Comparison of ENCODE assay signal across 18 cellular contexts in the genomic region with DNA sequence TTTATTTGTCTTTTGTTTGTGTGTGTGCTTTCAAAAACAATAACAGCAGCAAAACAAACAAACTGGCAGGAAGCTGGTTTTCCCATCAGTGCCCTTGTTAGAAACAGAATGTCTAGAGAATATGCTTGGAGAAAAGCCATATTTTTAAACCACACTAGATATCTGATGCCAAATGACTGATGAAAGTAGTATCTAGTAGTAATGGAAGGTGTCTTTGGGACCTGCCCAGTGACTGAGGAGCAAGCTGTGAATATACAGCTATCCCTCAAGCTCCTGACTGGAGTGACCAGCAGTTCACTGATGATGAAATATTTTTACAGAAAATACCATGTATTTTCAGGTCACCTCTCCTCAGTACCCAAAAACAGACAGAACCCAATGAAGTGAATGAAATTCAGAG. TPM values are rescaled to one million over a fixed set of nuclear protein-coding genes. Genes with fewer than 3 reads are reported as not detected.
DNase-seq lines count a peak whose midpoint lies in the region; ATAC-seq and TF ChIP-seq lines count a peak whose summit lies in the region.
"Had no signal": no experiment of that assay in that cellular context is flagged by ENCODE, and none has a peak within 500 bp of the region (broad histone marks: within the 10 kb centered on the region; RNA-seq: fewer than 3 reads in every experiment).

No MANE protein-coding gene starts in this region.

- TF ChIP-seq CTCF in fibroblast of lung (conservative IDR thresholded peaks at IDR 0.05 in 1 of 2, IDR thresholded peaks at IDR 0.05 in 1 of 2; ENCODE audit: low read depth in 1 of 2, low read length in 2 of 2) = no peak

- H3K9ac ChIP-seq in fibroblast of lung (ENCODE audit: insufficient read depth, low read length) = no peak overlapping the region
- no peak overlapping the region for H3K9ac ChIP-seq in skeletal muscle satellite cell (ENCODE audit: low read depth, low read length)

- H3K36me3 ChIP-seq in fibroblast of lung (ENCODE audit: control insufficient read depth, insufficient read depth, low read length) (no peaks in the 10 kb centered on the region), skeletal muscle satellite cell (ENCODE audit: insufficient read depth, low read length) (no peaks in the 10 kb centered on the region)
- H3K36me3 ChIP-seq: ascending aorta had no signal

- H3K9me3 ChIP-seq in fibroblast of lung (ENCODE audit: control insufficient read depth, insufficient read depth, low read depth, low read length) = no peaks in the 10 kb centered on the region
- H3K9me3 ChIP-seq in skeletal muscle satellite cell (replicated peaks; ENCODE audit: low read length) = no peaks in the 10 kb centered on the region
- H3K9me3 ChIP-seq: ascending aorta had no signal

- no peak overlapping the region for H2AFZ ChIP-seq in fibroblast of lung (ENCODE audit: low read length)

- peak; percentile 46 for DNase-seq in NCI-H1105 treated with DMSO at 0.1 percent for 48 hours (lab: John Stamatoyannopoulos, UW)
- no peak for DNase-seq in NCI-H1105 (lab: John Stamatoyannopoulos, UW)
- DNase-seq in NCI-H446 treated with DMSO at 0.1 percent for 48 hours (lab: John Stamatoyannopoulos, UW) = peak; percentile 83
- no peak for DNase-seq in fibroblast of lung (ENCODE audit: low read depth in 2 of 2)
- DNase-seq in NCI-H2171 treated with DMSO at 0.1 percent for 48 hours (lab: John Stamatoyannopoulos, UW) = no peak
- DNase-seq in NCI-H1417 (lab: John Stamatoyannopoulos, UW) = no peak
- DNase-seq: activated CD4-positive, CD25-positive, alpha-beta regulatory T cell; activated effector memory CD4-positive, alpha-beta T cell treated with anti-CD3 and anti-CD28 coated beads, Interleukin-2, amount 50 U/mL, for 16 hours; CD8-positive, alpha-beta memory T cell; H7; MM.1S; NCI-H774; stimulated activated CD4-positive, alpha-beta T cell treated with anti-CD3 and anti-CD28 coated beads, Interleukin-4, amount 100 ng/mL, for 1 hour; T-cell; trophoblast cell had no signal

- peaks cover 13% of the 10 kb centered on the region for H3K79me2 ChIP-seq in fibroblast of lung (ENCODE audit: control insufficient read depth, insufficient read depth, low read length)

- H3K4me2 ChIP-seq in fibroblast of lung (ENCODE audit: extremely low read depth, insufficient read depth, low read length) (peak overlapping the region; percentile 52), skeletal muscle satellite cell (ENCODE audit: low read length) (peak overlapping the region; percentile 92)

- no peak overlapping the region for H3K27ac ChIP-seq in fibroblast of lung (ENCODE audit: insufficient read depth, low read length)
- H3K27ac ChIP-seq: ascending aorta had no signal

- ATAC-seq in esophagus mucosa = no peak
- ATAC-seq: T-cell had no signal

- H3K27me3 ChIP-seq in fibroblast of lung (ENCODE audit: control insufficient read depth, insufficient read depth, low read length) = no peaks in the 10 kb centered on the region
- H3K27me3 ChIP-seq in skeletal muscle satellite cell (ENCODE audit: control insufficient read depth, insufficient read depth, low read length) = peaks cover 41% of the 10 kb centered on the region
- H3K27me3 ChIP-seq: ascending aorta had no signal

- no peaks in the 10 kb centered on the region for H4K20me1 ChIP-seq in fibroblast of lung (ENCODE audit: control insufficient read depth, extremely low read depth, insufficient read depth, low read length)

- H3K4me3 ChIP-seq in fibroblast of lung (replicated peaks in 1 of 4; ENCODE audit: control extremely low read depth in 1 of 4, insufficient read depth in 1 of 4, low read depth in 3 of 4, low read length in 4 of 4) (peak overlapping the region; percentile 44 to 74 (median 56)), skeletal muscle satellite cell (ENCODE audit: low read length) (no peak overlapping the region)

- no peaks in the 10 kb centered on the region for H3K4me1 ChIP-seq in fibroblast of lung (ENCODE audit: control insufficient read depth, extremely low read depth, insufficient read depth, low read length)
- H3K4me1 ChIP-seq in skeletal muscle satellite cell (ENCODE audit: control insufficient read depth, insufficient read depth, low read length) = peaks cover 14% of the 10 kb centered on the region
- H3K4me1 ChIP-seq: ascending aorta had no signal

RNA-seq across cellular contexts. Expression of a gene that starts 1.0 kb away (rescaled TPM):
- total RNA-seq in fibroblast of lung (23.4 and 27.6 TPM in 2 replicates), esophagus mucosa (0.72 TPM)
- polyA plus RNA-seq in fibroblast of lung = 4.2 and 16.6 TPM in 2 replicates
- 4.4 and 22.6 TPM in 2 replicates for polyA plus RNA-seq in fibroblast of lung (2012)
- polyA minus RNA-seq in fibroblast of lung (ENCODE audit: low replicate concordance) = 17.6 and 41.4 TPM in 2 replicates
- total RNA-seq in skeletal muscle satellite cell (2012; rRNA removed) = 0.76 and 1.3 TPM in 2 replicates
- total RNA-seq: CD8-positive, alpha-beta memory T cell; T-cell had no signal
- polyA plus RNA-seq: CD8-positive, alpha-beta memory T cell had no signal

Comparison
In these comparisons a context has a peak if more than half of its experiments do, and no peak if none do; other contexts are left out.
1. DNase-seq: peak in NCI-H1105 treated with DMSO at 0.1 percent for 48 hours (single experiment) and NCI-H446 treated with DMSO at 0.1 percent for 48 hours (single experiment); none in NCI-H1105 (single experiment), fibroblast of lung (0 of 2), NCI-H2171 treated with DMSO at 0.1 percent for 48 hours (single experiment) and NCI-H1417 (0 of 3).
2. RNA of a gene that starts 1.0 kb away (total RNA-seq): 23.4 to 27.6 TPM in fibroblast of lung; 0.72 TPM in esophagus mucosa (single experiment); every median in the first group is over 10 times any median in the second.